ENCODE assay signal across 9 cellular contexts in the genomic region with DNA sequence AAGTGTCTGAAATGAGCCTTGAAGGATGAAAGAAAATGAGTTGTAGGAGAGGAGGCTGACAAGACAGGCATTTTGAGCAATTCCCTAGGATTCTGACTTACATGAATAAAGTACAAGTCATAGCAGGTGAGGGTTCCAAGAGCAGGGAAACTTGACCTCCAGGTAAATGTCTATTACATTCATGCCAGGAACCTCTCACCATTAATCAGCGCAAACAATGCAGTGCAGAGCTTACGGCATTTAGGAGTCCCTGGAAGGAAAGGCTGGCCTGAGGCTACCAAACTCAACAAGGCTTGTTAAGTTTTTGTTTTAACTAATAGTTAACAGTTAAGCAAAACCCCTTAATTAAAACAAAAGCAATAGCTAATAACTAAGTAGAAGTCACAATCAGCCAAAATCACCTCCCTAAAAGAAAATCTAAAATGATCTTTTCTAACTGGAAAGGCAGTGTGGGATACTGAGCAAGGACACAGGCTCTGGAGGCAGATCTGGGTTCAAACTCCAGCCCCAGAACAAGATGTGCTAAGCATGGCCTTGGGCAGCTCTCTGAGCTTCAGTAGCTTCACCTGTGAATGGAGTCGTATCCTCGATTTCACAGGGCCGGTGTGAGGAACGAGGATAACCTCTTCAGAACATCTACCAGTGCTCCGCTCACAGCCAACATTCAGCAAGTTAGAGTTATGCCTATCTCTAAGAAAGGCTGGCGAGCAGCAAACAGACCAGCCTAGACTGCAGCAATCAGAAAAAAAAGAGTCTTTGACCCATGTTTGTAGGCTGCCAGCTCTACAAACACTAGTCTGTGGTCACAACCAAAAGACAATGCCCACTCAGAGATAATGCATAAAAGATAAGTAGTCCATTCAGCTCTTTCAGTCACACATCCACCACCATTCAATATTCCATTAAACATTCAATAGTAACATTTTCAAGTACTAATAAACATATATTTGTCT. TPM values are rescaled to one million over a fixed set of nuclear protein-coding genes. Genes with fewer than 3 reads are reported as not detected.
DNase-seq lines count a peak whose midpoint lies in the region; ATAC-seq lines count a peak whose summit lies in the region.
"Had no signal": no experiment of that assay in that cellular context is flagged by ENCODE, and none has a peak within 500 bp of the region (broad histone marks: within the 10 kb centered on the region; RNA-seq: fewer than 3 reads in every experiment).

No MANE protein-coding gene starts in this region.

- ATAC-seq in T-helper 17 cell (no peak), HG02623 (IDR thresholded peaks at IDR 0.05; ENCODE audit: unreplicated experiment) (no peak)

- H3K36me3 Mint-ChIP-seq in T-helper 17 cell (ENCODE audit: low read depth) = peaks cover 5% of the 10 kb centered on the region

- H3K9me3 ChIP-seq in T-helper 17 cell (ENCODE audit: control insufficient read depth, low read length, poor library complexity, severe bottlenecking) = no peaks in the 10 kb centered on the region

- DNase-seq in activated CD8-positive, alpha-beta memory T cell treated with anti-CD3 and anti-CD28 coated beads for 24 hours = peak; percentile 52
- DNase-seq in activated CD8-positive, alpha-beta memory T cell treated with anti-CD3 and anti-CD28 coated beads, Interleukin-2, amount 50 U/mL, for 48 hours = no peak
- DNase-seq in T-helper 17 cell = no peak
- DNase-seq in hippocampal formation (lab: John Stamatoyannopoulos, UW) = peak; percentile 18 to 35
- peak; percentile 77 for DNase-seq in superior temporal gyrus (ENCODE audit: extremely low spot score)
- no peak for DNase-seq in NCI-H82 treated with DMSO at 0.1 percent for 48 hours (lab: John Stamatoyannopoulos, UW; ENCODE audit: unreplicated experiment)
- DNase-seq in NCI-H187 (lab: John Stamatoyannopoulos, UW) = no peak

- H3K27ac Mint-ChIP-seq in T-helper 17 cell = peak overlapping the region; percentile 68

- no peaks in the 10 kb centered on the region for H3K27me3 Mint-ChIP-seq in T-helper 17 cell
- H3K27me3 Mint-ChIP-seq: natural killer cell treated with Interleukin-12 subunit alpha and Interleukin-12 subunit beta and Interleukin-15 and Interleukin-18, amount 100 ng/mL, for 72 hours had no signal

- peak overlapping the region; percentile 59 for H3K4me3 Mint-ChIP-seq in T-helper 17 cell
- H3K4me3 Mint-ChIP-seq: natural killer cell treated with Interleukin-12 subunit alpha and Interleukin-12 subunit beta and Interleukin-15 and Interleukin-18, amount 100 ng/mL, for 72 hours had no signal

- H3K4me1 Mint-ChIP-seq in T-helper 17 cell = peaks cover 26% of the 10 kb centered on the region

RNA-seq across cellular contexts. Expression of a gene that starts 16.9 kb away (rescaled TPM):
- 10 to 100 TPM; 45.5 to 49.4 TPM for total RNA-seq in T-helper 17 cell

RNA-seq across cellular contexts. Expression of a gene that starts 47.7 kb away (rescaled TPM):
- 1 to 10 TPM; 5.0 to 8.5 TPM for total RNA-seq in T-helper 17 cell

Comparison
In these comparisons a context has a peak if more than half of its experiments do, and no peak if none do; other contexts are left out.
1. DNase-seq: peak in activated CD8-positive, alpha-beta memory T cell treated with anti-CD3 and anti-CD28 coated beads for 24 hours (single experiment), hippocampal formation (2 of 2) and superior temporal gyrus (single experiment); none in activated CD8-positive, alpha-beta memory T cell treated with anti-CD3 and anti-CD28 coated beads, Interleukin-2, amount 50 U/mL, for 48 hours (single experiment), T-helper 17 cell (0 of 3), NCI-H82 treated with DMSO at 0.1 percent for 48 hours (single experiment) and NCI-H187 (0 of 2).